Comparison of ENCODE assay signal across 3 cellular contexts in the genomic region with DNA sequence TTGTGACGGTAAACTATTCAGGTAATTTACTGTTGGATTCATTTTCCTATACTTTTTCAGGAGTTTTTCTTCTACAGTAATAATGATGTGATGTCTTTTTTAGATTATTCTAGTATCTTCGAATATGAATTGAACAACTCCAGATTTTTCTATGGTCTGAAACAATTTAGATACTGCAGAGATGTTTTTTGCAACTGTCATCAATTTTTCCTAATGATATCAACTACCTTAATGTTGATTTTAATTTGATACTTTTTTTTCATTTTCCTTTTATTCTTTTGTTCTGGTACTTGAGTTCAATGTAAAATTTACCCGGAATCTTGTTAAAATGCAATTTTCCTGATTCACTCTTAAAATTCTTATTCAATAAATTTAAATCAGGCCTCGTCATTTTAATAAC.
A peak's percentile ranks its signal among the peaks of the same experiment; 100 is the strongest.
TF ChIP-seq lines count a peak whose summit lies in the region.

No MANE protein-coding gene starts in this region.

TF ChIP-seq in HepG2, 621 proteins besides CTCF, POLR2A, EP300 and RAD21:
- TF ChIP-seq ZNF891 (CRISPR knock-in tag; IDR thresholded peaks at IDR 0.05) (no peak), ZNF678 (CRISPR knock-in tag; IDR thresholded peaks at IDR 0.05) (no peak), TBX2 (CRISPR knock-in tag; IDR thresholded peaks at IDR 0.05; ENCODE audit: borderline replicate concordance) (no peak), MAFF (IDR thresholded peaks at IDR 0.05; ENCODE audit: low read depth, low read length) (peak; percentile 87), ZEB1 (IDR thresholded peaks at IDR 0.05; ENCODE audit: insufficient replicate concordance, low read depth) (no peak), NFKB2 (CRISPR knock-in tag; IDR thresholded peaks at IDR 0.05; ENCODE audit: borderline replicate concordance) (no peak), ZBTB38 (CRISPR knock-in tag; IDR thresholded peaks at IDR 0.05) (no peak), MAFK (conservative IDR thresholded peaks at IDR 0.05 in 1 of 2, IDR thresholded peaks at IDR 0.05 in 1 of 2; ENCODE audit: low read length in 2 of 2) (peak; percentile 86 to 93)
- TF ChIP-seq, protein P1, sequence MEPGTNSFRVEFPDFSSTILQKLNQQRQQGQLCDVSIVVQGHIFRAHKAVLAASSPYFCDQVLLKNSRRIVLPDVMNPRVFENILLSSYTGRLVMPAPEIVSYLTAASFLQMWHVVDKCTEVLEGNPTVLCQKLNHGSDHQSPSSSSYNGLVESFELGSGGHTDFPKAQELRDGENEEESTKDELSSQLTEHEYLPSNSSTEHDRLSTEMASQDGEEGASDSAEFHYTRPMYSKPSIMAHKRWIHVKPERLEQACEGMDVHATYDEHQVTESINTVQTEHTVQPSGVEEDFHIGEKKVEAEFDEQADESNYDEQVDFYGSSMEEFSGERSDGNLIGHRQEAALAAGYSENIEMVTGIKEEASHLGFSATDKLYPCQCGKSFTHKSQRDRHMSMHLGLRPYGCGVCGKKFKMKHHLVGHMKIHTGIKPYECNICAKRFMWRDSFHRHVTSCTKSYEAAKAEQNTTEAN (CRISPR knock-in tag; conservative IDR thresholded peaks at IDR 0.05) = no peak
- TF ChIP-seq, protein P2, sequence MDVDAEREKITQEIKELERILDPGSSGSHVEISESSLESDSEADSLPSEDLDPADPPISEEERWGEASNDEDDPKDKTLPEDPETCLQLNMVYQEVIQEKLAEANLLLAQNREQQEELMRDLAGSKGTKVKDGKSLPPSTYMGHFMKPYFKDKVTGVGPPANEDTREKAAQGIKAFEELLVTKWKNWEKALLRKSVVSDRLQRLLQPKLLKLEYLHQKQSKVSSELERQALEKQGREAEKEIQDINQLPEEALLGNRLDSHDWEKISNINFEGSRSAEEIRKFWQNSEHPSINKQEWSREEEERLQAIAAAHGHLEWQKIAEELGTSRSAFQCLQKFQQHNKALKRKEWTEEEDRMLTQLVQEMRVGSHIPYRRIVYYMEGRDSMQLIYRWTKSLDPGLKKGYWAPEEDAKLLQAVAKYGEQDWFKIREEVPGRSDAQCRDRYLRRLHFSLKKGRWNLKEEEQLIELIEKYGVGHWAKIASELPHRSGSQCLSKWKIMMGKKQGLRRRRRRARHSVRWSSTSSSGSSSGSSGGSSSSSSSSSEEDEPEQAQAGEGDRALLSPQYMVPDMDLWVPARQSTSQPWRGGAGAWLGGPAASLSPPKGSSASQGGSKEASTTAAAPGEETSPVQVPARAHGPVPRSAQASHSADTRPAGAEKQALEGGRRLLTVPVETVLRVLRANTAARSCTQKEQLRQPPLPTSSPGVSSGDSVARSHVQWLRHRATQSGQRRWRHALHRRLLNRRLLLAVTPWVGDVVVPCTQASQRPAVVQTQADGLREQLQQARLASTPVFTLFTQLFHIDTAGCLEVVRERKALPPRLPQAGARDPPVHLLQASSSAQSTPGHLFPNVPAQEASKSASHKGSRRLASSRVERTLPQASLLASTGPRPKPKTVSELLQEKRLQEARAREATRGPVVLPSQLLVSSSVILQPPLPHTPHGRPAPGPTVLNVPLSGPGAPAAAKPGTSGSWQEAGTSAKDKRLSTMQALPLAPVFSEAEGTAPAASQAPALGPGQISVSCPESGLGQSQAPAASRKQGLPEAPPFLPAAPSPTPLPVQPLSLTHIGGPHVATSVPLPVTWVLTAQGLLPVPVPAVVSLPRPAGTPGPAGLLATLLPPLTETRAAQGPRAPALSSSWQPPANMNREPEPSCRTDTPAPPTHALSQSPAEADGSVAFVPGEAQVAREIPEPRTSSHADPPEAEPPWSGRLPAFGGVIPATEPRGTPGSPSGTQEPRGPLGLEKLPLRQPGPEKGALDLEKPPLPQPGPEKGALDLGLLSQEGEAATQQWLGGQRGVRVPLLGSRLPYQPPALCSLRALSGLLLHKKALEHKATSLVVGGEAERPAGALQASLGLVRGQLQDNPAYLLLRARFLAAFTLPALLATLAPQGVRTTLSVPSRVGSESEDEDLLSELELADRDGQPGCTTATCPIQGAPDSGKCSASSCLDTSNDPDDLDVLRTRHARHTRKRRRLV (CRISPR knock-in tag; IDR thresholded peaks at IDR 0.05) = no peak

TF ChIP-seq in IMR-90, 13 proteins besides CTCF, POLR2A, EP300 and RAD21:
- peak; percentile 93 for TF ChIP-seq MAFK (IDR thresholded peaks at IDR 0.05; ENCODE audit: low read depth, low read length)
- TF ChIP-seq, protein P3, sequence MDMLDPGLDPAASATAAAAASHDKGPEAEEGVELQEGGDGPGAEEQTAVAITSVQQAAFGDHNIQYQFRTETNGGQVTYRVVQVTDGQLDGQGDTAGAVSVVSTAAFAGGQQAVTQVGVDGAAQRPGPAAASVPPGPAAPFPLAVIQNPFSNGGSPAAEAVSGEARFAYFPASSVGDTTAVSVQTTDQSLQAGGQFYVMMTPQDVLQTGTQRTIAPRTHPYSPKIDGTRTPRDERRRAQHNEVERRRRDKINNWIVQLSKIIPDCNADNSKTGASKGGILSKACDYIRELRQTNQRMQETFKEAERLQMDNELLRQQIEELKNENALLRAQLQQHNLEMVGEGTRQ (IDR thresholded peaks at IDR 0.05; ENCODE audit: low read depth, low read length) = no peak
- TF ChIP-seq RCOR1 (IDR thresholded peaks at IDR 0.05; ENCODE audit: insufficient replicate concordance, low read length) = no peak
- no peak for TF ChIP-seq SMC3 (IDR thresholded peaks at IDR 0.05; ENCODE audit: low read depth, low read length)
- no peak for TF ChIP-seq RFX5 (IDR thresholded peaks at IDR 0.05; ENCODE audit: low read depth, low read length)
- no peak for TF ChIP-seq CEBPB (IDR thresholded peaks at IDR 0.05; ENCODE audit: low read depth, low read length)
- TF ChIP-seq MAZ (IDR thresholded peaks at IDR 0.05; ENCODE audit: borderline replicate concordance, low read depth, low read length) = no peak
- TF ChIP-seq BHLHE40 (IDR thresholded peaks at IDR 0.05; ENCODE audit: low read depth, low read length) = no peak
TF ChIP-seq in IMR-90: peak in this region for 1.

TF ChIP-seq in H1, 55 proteins besides CTCF, POLR2A, EP300 and RAD21:
- TF ChIP-seq, protein P4, sequence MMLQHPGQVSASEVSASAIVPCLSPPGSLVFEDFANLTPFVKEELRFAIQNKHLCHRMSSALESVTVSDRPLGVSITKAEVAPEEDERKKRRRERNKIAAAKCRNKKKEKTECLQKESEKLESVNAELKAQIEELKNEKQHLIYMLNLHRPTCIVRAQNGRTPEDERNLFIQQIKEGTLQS (IDR thresholded peaks at IDR 0.05; ENCODE audit: insufficient read depth, low read depth, low read length) = no peak
- TF ChIP-seq BACH1 (IDR thresholded peaks at IDR 0.05; ENCODE audit: low read length) (no peak), SIRT6 (IDR thresholded peaks at IDR 0.05; ENCODE audit: low read length) (no peak), KDM1A (IDR thresholded peaks at IDR 0.05; ENCODE audit: borderline replicate concordance, low read length) (no peak), TBP (IDR thresholded peaks at IDR 0.05; ENCODE audit: low read depth, low read length) (no peak), MAFK (IDR thresholded peaks at IDR 0.05; ENCODE audit: low read depth, low read length) (peak; percentile 33; the same call in 1 of the 2 replicates)
